In the genomic region with DNA sequence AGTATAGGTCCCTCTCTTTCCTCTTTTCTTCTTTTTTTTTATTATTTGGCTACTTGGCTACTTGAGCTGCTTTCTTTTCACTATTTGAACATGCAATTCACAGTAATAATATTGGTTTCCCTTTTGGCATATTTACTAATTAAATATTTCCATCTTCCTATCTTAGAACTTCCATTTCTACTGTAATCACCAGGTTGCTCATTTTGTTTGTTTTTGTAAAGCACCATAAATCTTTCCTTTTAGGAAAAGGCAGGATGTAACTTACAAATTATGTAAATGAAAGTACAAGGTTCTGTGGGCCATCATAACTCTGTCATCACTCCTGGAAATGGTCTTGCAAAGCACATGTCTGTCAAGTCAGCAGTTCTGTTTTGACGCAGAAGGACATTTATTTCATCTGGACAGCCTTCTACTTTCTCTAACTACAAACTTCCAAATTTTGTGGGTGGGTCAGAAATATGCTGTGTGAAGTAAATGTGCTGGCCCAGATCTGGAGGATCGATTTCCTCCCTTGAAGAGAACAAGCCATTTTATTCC, we compare ENCODE assay signal across 12 cellular contexts.
DNase-seq lines count a peak whose midpoint lies in the region; ATAC-seq and TF ChIP-seq lines count a peak whose summit lies in the region.
"Had no signal": no experiment of that assay in that cellular context is flagged by ENCODE, and none has a peak within 500 bp of the region (broad histone marks: within the 10 kb centered on the region; RNA-seq: fewer than 3 reads in every experiment).

No MANE protein-coding gene starts in this region.

- H3K9me3 Mint-ChIP-seq in glutamatergic neuron (ENCODE audit: unreplicated experiment), result no peaks in the 10 kb centered on the region

- H3K4me3 ChIP-seq in iPS-20b (ENCODE audit: low read length), result peak overlapping the region; percentile 1; the same call in 1 of the 2 replicates
- peak overlapping the region in 1 of 7 experiments; percentile 15 for H3K4me3 ChIP-seq in skin epidermis

- DNase-seq in HCEC 1CT (peak; percentile 51), amniotic epithelial cell (ENCODE audit: low read depth) (peak; percentile 58), glutamatergic neuron (no peak), posterior vena cava (ENCODE audit: low spot score) (no peak), Ammon's horn (ENCODE audit: low spot score) (no peak)
- DNase-seq: activated CD4-positive, alpha-beta T cell treated with anti-CD3 and anti-CD28 coated beads for 1 hour; cerebellar nuclear complex; NCI-H1417 had no signal

- H3K4me3 Mint-ChIP-seq in glutamatergic neuron (ENCODE audit: unreplicated experiment), result no peak overlapping the region

- H3K4me1 Mint-ChIP-seq in glutamatergic neuron (ENCODE audit: low read depth, unreplicated experiment), result peaks cover 8% of the 10 kb centered on the region

- H3K36me3 Mint-ChIP-seq in glutamatergic neuron (ENCODE audit: unreplicated experiment), result no peaks in the 10 kb centered on the region

- no peaks in the 10 kb centered on the region for H3K9me3 ChIP-seq in iPS-20b (ENCODE audit: insufficient read depth, low read depth, low read length)
- H3K9me3 ChIP-seq: pancreas had no signal

- H3K27ac ChIP-seq in iPS-20b (ENCODE audit: low read length), result no peak overlapping the region
- peak overlapping the region in 14 of 21 experiments; percentile 47 to 89 (median 76) for H3K27ac ChIP-seq in skin epidermis

- ATAC-seq in GM18873 (IDR thresholded peaks at IDR 0.05; ENCODE audit: low FRiP score, unreplicated experiment), result no peak

- no peak overlapping the region for H3K27ac Mint-ChIP-seq in glutamatergic neuron (ENCODE audit: unreplicated experiment)

- peak overlapping the region; percentile 46; the same call in 1 of the 2 replicates for H3K9ac ChIP-seq in iPS-20b (ENCODE audit: low read depth, low read length)

- H3K36me3 ChIP-seq in iPS-20b (ENCODE audit: insufficient read depth, low read depth, low read length), result no peaks in the 10 kb centered on the region
- H3K36me3 ChIP-seq: pancreas had no signal

- TF ChIP-seq CTCF in glutamatergic neuron (IDR thresholded peaks at IDR 0.05; ENCODE audit: partially characterized antibody, unreplicated experiment), result no peak

- H3K4me1 ChIP-seq in iPS-20b (ENCODE audit: insufficient read depth, low read length), result peaks cover 8% of the 10 kb centered on the region; the same call in 1 of the 2 replicates

- H3K27me3 ChIP-seq in iPS-20b (ENCODE audit: insufficient read depth, low read length), result no peaks in the 10 kb centered on the region
- H3K27me3 ChIP-seq: pancreas had no signal

- H3K27me3 Mint-ChIP-seq in glutamatergic neuron (ENCODE audit: unreplicated experiment), result no peaks in the 10 kb centered on the region

- intact Hi-C loops in posterior vena cava (cut with DNase I), result no loop called here

Comparison
In these comparisons a context has a peak if more than half of its experiments do, and no peak if none do; other contexts are left out.
1. DNase-seq: peak in HCEC 1CT (single experiment) and amniotic epithelial cell (single experiment); none in glutamatergic neuron (single experiment), posterior vena cava (single experiment) and Ammon's horn (single experiment).